In the genomic region with DNA sequence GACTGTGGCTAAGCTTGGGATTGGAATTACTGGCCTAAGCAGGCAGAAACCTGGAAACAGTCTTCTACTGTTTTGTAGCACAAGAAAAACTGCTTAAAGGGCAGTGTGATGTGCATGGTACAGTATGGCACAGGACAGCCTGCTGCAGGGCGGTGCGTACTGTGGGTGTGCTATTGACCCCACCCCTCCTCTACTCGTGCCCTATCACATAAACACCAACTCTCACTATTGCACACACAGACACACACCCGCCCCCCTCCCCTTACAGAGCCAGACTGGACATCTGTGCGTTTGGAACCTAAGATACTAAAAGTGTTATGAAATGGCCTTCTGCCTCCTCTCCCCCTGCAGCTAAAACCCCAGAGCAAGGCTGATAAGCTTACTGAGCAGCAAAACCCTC, we compare ENCODE assay signal across 21 cellular contexts.
DNase-seq lines count a peak whose midpoint lies in the region; ATAC-seq, FAIRE-seq and TF ChIP-seq lines count a peak whose summit lies in the region.
"Had no signal": no experiment of that assay in that cellular context is flagged by ENCODE, and none has a peak within 500 bp of the region (broad histone marks: within the 10 kb centered on the region; RNA-seq: fewer than 3 reads in every experiment).

No MANE protein-coding gene starts in this region.

- H3K4me2 ChIP-seq in A549 (no peak overlapping the region), trophoblast cell (ENCODE audit: low read length) (no peak overlapping the region)
- H3K4me2 ChIP-seq: BLaER1 had no signal

- TF ChIP-seq POLR2A in A549 (IDR thresholded peaks at IDR 0.05; ENCODE audit: low read length) (no peak), heart left ventricle (IDR thresholded peaks at IDR 0.05) (no peak), ovary (IDR thresholded peaks at IDR 0.05) (no peak), GM12891 (IDR thresholded peaks at IDR 0.05; ENCODE audit: low read depth, low read length) (no peak)

- TF ChIP-seq EP300 in A549 (IDR thresholded peaks at IDR 0.05) (no peak), ovary (IDR thresholded peaks at IDR 0.05) (no peak)

- no peak for FAIRE-seq in A549 (lab: Jason Lieb, UNC)
- no peak for FAIRE-seq in GM12891 (lab: Jason Lieb, UNC)

- POLR2A ChIA-PET in A549 (lab: Yijun Ruan, JAX), result no interaction called here

- no peaks in the 10 kb centered on the region for H3K36me3 Mint-ChIP-seq in T-helper 17 cell (ENCODE audit: low read depth)

- H2BK5ac ChIP-seq in trophoblast cell (ENCODE audit: low read depth, low read length, poor library complexity), result no peak overlapping the region

- H3K79me1 ChIP-seq in trophoblast cell (ENCODE audit: low read length), result no peaks in the 10 kb centered on the region

- no peak overlapping the region for H2BK120ac ChIP-seq in trophoblast cell (ENCODE audit: insufficient read depth, low read length, poor library complexity)

- H3K23ac ChIP-seq in trophoblast cell (ENCODE audit: low read length), result no peak overlapping the region

- H3K14ac ChIP-seq in trophoblast cell (ENCODE audit: low read length), result no peak overlapping the region

- ATAC-seq in A549 (peak in 1 of 2 experiments; percentile 59; a peak in 3 of 6 replicates), heart left ventricle (peak; percentile 55 to 59 (median 56)), T-helper 17 cell (no peak), HG03025 (IDR thresholded peaks at IDR 0.05; ENCODE audit: low FRiP score, unreplicated experiment) (no peak)
- ATAC-seq: activated CD8-positive, alpha-beta T cell treated with anti-CD3 and anti-CD28 coated beads, Interleukin-2, amount 10 ng/mL, durations not matched to agents 7 days and 5 days had no signal

- H3K27ac Mint-ChIP-seq in T-helper 17 cell, result no peak overlapping the region
- H3K27ac Mint-ChIP-seq: activated B cell treated with CpG ODN at 0.5 μM for 24 hours; activated CD8-positive, alpha-beta T cell treated with anti-CD3 and anti-CD28 coated beads, Interleukin-2, amount 10 ng/mL, durations not matched to agents 7 days and 5 days; activated naive CD4-positive, alpha-beta T cell treated with anti-CD3 and anti-CD28 coated beads for 36 hours; activated T-cell treated with anti-CD3 and anti-CD28 coated beads, Interleukin-2, amount 50 U/mL, for 24 hours; stimulated activated naive CD8-positive, alpha-beta T cell treated with anti-CD3 and anti-CD28 coated beads, Interleukin-15, Interleukin-2, amounts not matched to agents 100 ng/mL and 50 ng/mL, for 24 hours had no signal

- no peaks in the 10 kb centered on the region for H3K36me3 ChIP-seq in heart left ventricle
- H3K36me3 ChIP-seq in ovary, result no peaks in the 10 kb centered on the region
- H3K36me3 ChIP-seq in trophoblast cell (ENCODE audit: control insufficient read depth in 1 of 2, insufficient read depth in 2 of 2, low read length in 2 of 2), result no peaks in the 10 kb centered on the region
- H3K36me3 ChIP-seq: BLaER1, SJSA1, upper lobe of left lung had no signal

- no peak overlapping the region for H3K9ac ChIP-seq in trophoblast cell (ENCODE audit: low read length)
- H3K9ac ChIP-seq: BLaER1, GM23248 had no signal

- no peak overlapping the region for H3K4me3 Mint-ChIP-seq in T-helper 17 cell
- H3K4me3 Mint-ChIP-seq: activated B cell treated with CpG ODN at 0.5 μM for 24 hours; activated CD8-positive, alpha-beta T cell treated with anti-CD3 and anti-CD28 coated beads, Interleukin-2, amount 10 ng/mL, durations not matched to agents 7 days and 5 days; activated naive CD4-positive, alpha-beta T cell treated with anti-CD3 and anti-CD28 coated beads for 36 hours; activated T-cell treated with anti-CD3 and anti-CD28 coated beads, Interleukin-2, amount 50 U/mL, for 24 hours; stimulated activated naive CD8-positive, alpha-beta T cell treated with anti-CD3 and anti-CD28 coated beads, Interleukin-15, Interleukin-2, amounts not matched to agents 100 ng/mL and 50 ng/mL, for 24 hours had no signal

- peak overlapping the region; percentile 12 to 71; a peak in 4 of 6 replicates for H3K27ac ChIP-seq in A549
- peak overlapping the region in 3 of 12 donors; percentile 15 to 39 (median 18) for H3K27ac ChIP-seq in heart left ventricle
- H3K27ac ChIP-seq in ovary, result peak overlapping the region in 1 of 2 donors; percentile 22
- H3K27ac ChIP-seq in trophoblast cell (ENCODE audit: low read depth, low read length), result no peak overlapping the region
- H3K27ac ChIP-seq: BLaER1, GM23248, SJSA1, upper lobe of left lung had no signal

- H3K18ac ChIP-seq in trophoblast cell (ENCODE audit: low read length), result no peak overlapping the region

- H3K27me3 ChIP-seq in heart left ventricle (no peaks in the 10 kb centered on the region), ovary (no peaks in the 10 kb centered on the region), trophoblast cell (ENCODE audit: insufficient read depth, low read length) (no peaks in the 10 kb centered on the region)
- H3K27me3 ChIP-seq: BLaER1, SJSA1, upper lobe of left lung had no signal

- H3K27me3 Mint-ChIP-seq in T-helper 17 cell, result no peaks in the 10 kb centered on the region
- H3K27me3 Mint-ChIP-seq: activated B cell treated with CpG ODN at 0.5 μM for 24 hours; activated T-cell treated with anti-CD3 and anti-CD28 coated beads, Interleukin-2, amount 50 U/mL, for 24 hours; stimulated activated naive CD8-positive, alpha-beta T cell treated with anti-CD3 and anti-CD28 coated beads, Interleukin-15, Interleukin-2, amounts not matched to agents 100 ng/mL and 50 ng/mL, for 24 hours had no signal

- H4K8ac ChIP-seq in trophoblast cell (ENCODE audit: low read depth, low read length), result no peak overlapping the region

- peaks cover 13% of the 10 kb centered on the region for H3K4me1 ChIP-seq in A549
- no peaks in the 10 kb centered on the region for H3K4me1 ChIP-seq in heart left ventricle
- peaks cover 7% of the 10 kb centered on the region for H3K4me1 ChIP-seq in ovary (ENCODE audit: insufficient read depth)
- H3K4me1 ChIP-seq in trophoblast cell (ENCODE audit: control insufficient read depth in 1 of 2, insufficient read depth in 2 of 2, low read length in 2 of 2), result no peaks in the 10 kb centered on the region
- H3K4me1 ChIP-seq: BLaER1, upper lobe of left lung had no signal

- CTCF ChIA-PET in A549 (lab: Yijun Ruan, JAX), result interaction anchor here (0.6 kb wide), 1 partner anchor 15 kb away, joined by 3 read pairs; no protein-coding TSS in a partner anchor

- no peaks in the 10 kb centered on the region for H3K4me1 Mint-ChIP-seq in T-helper 17 cell
- H3K4me1 Mint-ChIP-seq: activated B cell treated with CpG ODN at 0.5 μM for 24 hours had no signal

- H3K4me3 ChIP-seq in A549 (no peak overlapping the region), heart left ventricle (no peak overlapping the region), ovary (no peak overlapping the region), trophoblast cell (ENCODE audit: low read depth, low read length) (no peak overlapping the region)
- H3K4me3 ChIP-seq: BLaER1, GM23248, SJSA1, upper lobe of left lung had no signal

- H4K91ac ChIP-seq in trophoblast cell (ENCODE audit: low read depth, low read length), result no peak overlapping the region

- TF ChIP-seq RAD21 in A549 (conservative IDR thresholded peaks at IDR 0.05 in 1 of 2, IDR thresholded peaks at IDR 0.05 in 1 of 2), result no peak

- H2BK12ac ChIP-seq in trophoblast cell (ENCODE audit: low read length), result no peak overlapping the region

- no peak overlapping the region for H2AK5ac ChIP-seq in trophoblast cell (ENCODE audit: low read length)

- H3K79me2 ChIP-seq in trophoblast cell (ENCODE audit: control insufficient read depth, insufficient read depth, low read length, poor library complexity), result no peaks in the 10 kb centered on the region

- in situ Hi-C loops in SK-MEL-5 (cut with HindIII; ENCODE audit: low pct_unique_long_range_greater_than_20kb, low sequenced_read_pairs), result no loop called here

- intact Hi-C loops in heart left ventricle (cut with DNase I) (no loop called here), ovary (cut with DNase I) (loop anchor here in 1 of 4 donors (5.0 kb wide), 1 partner anchor 530 kb away; the partner anchor contains the start of gene RRP15)

- DNase-seq in A549 (ENCODE audit: low read depth in 1 of 2, low spot score in 1 of 2) (no peak), SK-MEL-5 (ENCODE audit: low read depth, low spot score) (peak; percentile 12), heart left ventricle (peak in 2 of 5 donors; percentile 16 to 21), ovary (peak in 3 of 5 donors; percentile 15 to 33 (median 18)), trophoblast cell (no peak), T-helper 17 cell (no peak), GM12891 (ENCODE audit: insufficient read length, low spot score) (no peak)
- DNase-seq: activated B cell treated with CpG ODN at 0.5 μM for 24 hours; activated CD8-positive, alpha-beta T cell treated with anti-CD3 and anti-CD28 coated beads, Interleukin-2, amount 10 ng/mL, durations not matched to agents 7 days and 5 days; activated naive CD4-positive, alpha-beta T cell treated with anti-CD3 and anti-CD28 coated beads for 36 hours; activated T-cell treated with anti-CD3 and anti-CD28 coated beads, Interleukin-2, amount 50 U/mL, for 24 hours; GM23248; kidney glomerular epithelial cell; NCI-H1417; NCI-H524 treated with DMSO at 0.1 percent for 48 hours; stimulated activated CD4-positive, alpha-beta T cell treated with anti-CD3 and anti-CD28 coated beads, Interleukin-2, amount 100 ng/mL, for 24 hours; upper lobe of left lung had no signal

- H3K9me3 ChIP-seq in A549, result no peaks in the 10 kb centered on the region
- H3K9me3 ChIP-seq in heart left ventricle, result no peaks in the 10 kb centered on the region
- no peaks in the 10 kb centered on the region for H3K9me3 ChIP-seq in ovary
- no peaks in the 10 kb centered on the region for H3K9me3 ChIP-seq in trophoblast cell (ENCODE audit: insufficient read depth, low read depth, low read length)
- no peaks in the 10 kb centered on the region for H3K9me3 ChIP-seq in T-helper 17 cell (ENCODE audit: control insufficient read depth, low read length, poor library complexity, severe bottlenecking)
- H3K9me3 ChIP-seq: BLaER1, SJSA1, upper lobe of left lung had no signal

- H4K12ac ChIP-seq in trophoblast cell (ENCODE audit: low read depth, low read length), result no peak overlapping the region

- 66% methylated on average over 5 of the region's 5 CpGs for WGBS in A549 (ENCODE audit: missing lambda C conversion rate)
- WGBS in heart left ventricle, 4 donors, result 73 to 79% (median 74%) methylated on average over 5 of the region's 5 CpGs
- WGBS in ovary, 3 donors, result 8 to 13% (median 8%) methylated on average over 5 of the region's 5 CpGs
- WGBS in trophoblast cell (ENCODE audit: extremely low coverage, insufficient coverage, insufficient read length), result no CpG with 5 or more reads among the region's 5 CpGs

- H2AFZ ChIP-seq in trophoblast cell (ENCODE audit: insufficient read depth, low read length, poor library complexity), result no peak overlapping the region
- H2AFZ ChIP-seq: GM23248 had no signal

- H3K4ac ChIP-seq in trophoblast cell (ENCODE audit: low read depth, low read length), result no peak overlapping the region

- TF ChIP-seq CTCF in A549 (IDR thresholded peaks at IDR 0.05), result no peak
- no peak for TF ChIP-seq CTCF in heart left ventricle (IDR thresholded peaks at IDR 0.05)
- TF ChIP-seq CTCF in ovary (IDR thresholded peaks at IDR 0.05), result no peak

TF ChIP-seq in A549, 52 proteins besides CTCF, POLR2A, EP300 and RAD21 (continues in another document):
- TF ChIP-seq MYC (IDR thresholded peaks at IDR 0.05; ENCODE audit: borderline replicate concordance, low read length), result no peak

TF ChIP-seq in GM12891, 5 proteins besides CTCF, POLR2A, EP300 and RAD21 (continues in another document):
- TF ChIP-seq POU2F2 (IDR thresholded peaks at IDR 0.05; ENCODE audit: low read depth, low read length) (no peak), POLR2AphosphoS5 (IDR thresholded peaks at IDR 0.05; ENCODE audit: low read depth, low read length) (no peak)

Comparison
In these comparisons a context has a peak if more than half of its experiments do, and no peak if none do; other contexts are left out.
1. ATAC-seq: peak in heart left ventricle (4 of 4); none in T-helper 17 cell (single experiment) and HG03025 (single experiment).
2. DNase-seq: peak in SK-MEL-5 (single experiment) and ovary (3 of 5); none in A549 (0 of 2), trophoblast cell (0 of 2), T-helper 17 cell (0 of 3) and GM12891 (single experiment).